1 cellular context compared by ENCODE assay signal in genomic region chr14:62162998-62163589, GRCh38.
TF ChIP-seq lines count a peak whose summit lies in the region.

No MANE protein-coding gene starts in this region.

TF ChIP-seq in K562, 482 proteins besides CTCF, POLR2A, EP300 and RAD21 (continued from another document):
- TF ChIP-seq E2F4 (CRISPR knock-in tag; IDR thresholded peaks at IDR 0.05; ENCODE audit: low read depth) (no peak), HMGXB4 (CRISPR knock-in tag; IDR thresholded peaks at IDR 0.05) (no peak), ZNF197 (CRISPR knock-in tag; IDR thresholded peaks at IDR 0.05; ENCODE audit: low read depth) (no peak), ZBTB12 (CRISPR knock-in tag; IDR thresholded peaks at IDR 0.05) (no peak), CREM (IDR thresholded peaks at IDR 0.05; ENCODE audit: low read depth) (no peak), SMARCE1 (IDR thresholded peaks at IDR 0.05) (no peak), EZH2 (IDR thresholded peaks at IDR 0.05; ENCODE audit: borderline replicate concordance, low read depth, low read length) (no peak), BHLHE40 (IDR thresholded peaks at IDR 0.05; ENCODE audit: low read length) (no peak), MBD1 (CRISPR knock-in tag; IDR thresholded peaks at IDR 0.05) (no peak), ZNF639 (CRISPR knock-in tag; conservative IDR thresholded peaks at IDR 0.05 in 1 of 2, IDR thresholded peaks at IDR 0.05 in 1 of 2) (no peak), RERE (CRISPR knock-in tag; IDR thresholded peaks at IDR 0.05; ENCODE audit: borderline replicate concordance) (no peak)
